1 cellular context compared by ENCODE assay signal in genomic region chr5:101047181-101047580, GRCh38.
TF ChIP-seq lines count a peak whose summit lies in the region.

No MANE protein-coding gene starts in this region.

TF ChIP-seq in GM23338, 12 proteins besides CTCF, POLR2A, EP300 and RAD21 (continued from another document):
- TF ChIP-seq ZNF462 (CRISPR knock-in tag; IDR thresholded peaks at IDR 0.05): no peak
- TF ChIP-seq ETS1 (IDR thresholded peaks at IDR 0.05): no peak
- no peak for TF ChIP-seq NANOG (IDR thresholded peaks at IDR 0.05; ENCODE audit: borderline replicate concordance)
